1 cellular context compared by ENCODE assay signal in genomic region chr12:122093098-122093883, GRCh38.
TF ChIP-seq lines count a peak whose summit lies in the region.

No MANE protein-coding gene starts in this region.

TF ChIP-seq in K562, 482 proteins besides CTCF, POLR2A, EP300 and RAD21 (continued from another document and continues in another):
- no peak for TF ChIP-seq ZNF518B (CRISPR knock-in tag; IDR thresholded peaks at IDR 0.05)
- no peak for TF ChIP-seq ZNF311 (CRISPR knock-in tag; IDR thresholded peaks at IDR 0.05)
- TF ChIP-seq CREB3L1 (IDR thresholded peaks at IDR 0.05; ENCODE audit: borderline replicate concordance, low read depth) = no peak
- TF ChIP-seq HMGN3 (IDR thresholded peaks at IDR 0.05; ENCODE audit: borderline replicate concordance, extremely low read depth, insufficient read length, low read depth, low read length) = no peak
- TF ChIP-seq PHF20 (IDR thresholded peaks at IDR 0.05; ENCODE audit: partially characterized antibody) = peak; percentile 80
- TF ChIP-seq ZFP1 (CRISPR knock-in tag; IDR thresholded peaks at IDR 0.05) = no peak
- no peak for TF ChIP-seq EHMT2 (IDR thresholded peaks at IDR 0.05)
- peak; percentile 27; the same call in 1 of the 2 replicates for TF ChIP-seq EGR1 (conservative IDR thresholded peaks at IDR 0.05)
- TF ChIP-seq RB1 (IDR thresholded peaks at IDR 0.05; ENCODE audit: low read depth) = no peak
- TF ChIP-seq SAP30 (IDR thresholded peaks at IDR 0.05; ENCODE audit: borderline replicate concordance, insufficient read depth, low read depth, low read length, poor library complexity, severe bottlenecking) = no peak
- TF ChIP-seq ARID1B (IDR thresholded peaks at IDR 0.05) = no peak
- TF ChIP-seq TSC22D4 (tag; IDR thresholded peaks at IDR 0.05) = no peak
- peak; percentile 33 for TF ChIP-seq HNRNPLL (IDR thresholded peaks at IDR 0.05; ENCODE audit: low read depth, low read length, poor library complexity, severe bottlenecking)
- 0 out of 2 replicates have a peak, but pooled peaks have one; percentile 11 for TF ChIP-seq PHB2 (IDR thresholded peaks at IDR 0.05; ENCODE audit: low read depth)
- TF ChIP-seq ILF3 (IDR thresholded peaks at IDR 0.05; ENCODE audit: borderline replicate concordance) = no peak
- 0 out of 2 replicates have a peak, but pooled peaks have one; percentile 21 for TF ChIP-seq TAF7 (tag; IDR thresholded peaks at IDR 0.05)
- no peak for TF ChIP-seq MYNN (IDR thresholded peaks at IDR 0.05)
- TF ChIP-seq MYNN (CRISPR knock-in tag; IDR thresholded peaks at IDR 0.05) = no peak
- TF ChIP-seq ARID3B (CRISPR knock-in tag; IDR thresholded peaks at IDR 0.05; ENCODE audit: borderline replicate concordance) = no peak
- no peak for TF ChIP-seq NR0B1 (IDR thresholded peaks at IDR 0.05; ENCODE audit: partially characterized antibody)
- peak in 1 of 2 experiments; percentile 39; a peak in 1 of 4 replicates for TF ChIP-seq FOXA3 (CRISPR knock-in tag; conservative IDR thresholded peaks at IDR 0.05 in 1 of 2, IDR thresholded peaks at IDR 0.05 in 1 of 2)
- no peak for TF ChIP-seq ZNF274 (IDR thresholded peaks at IDR 0.05; ENCODE audit: borderline replicate concordance, low read depth, low read length)
- no peak for TF ChIP-seq NFXL1 (CRISPR knock-in tag; IDR thresholded peaks at IDR 0.05)
- TF ChIP-seq BCOR (IDR thresholded peaks at IDR 0.05) = no peak; the same call in 1 of the 2 replicates
- no peak for TF ChIP-seq KLF1 (tag; IDR thresholded peaks at IDR 0.05)
- no peak for TF ChIP-seq XRCC4 (IDR thresholded peaks at IDR 0.05; ENCODE audit: extremely low read depth, insufficient read depth, insufficient read length)
- 0 out of 2 replicates have a peak, but pooled peaks have one; percentile 44 for TF ChIP-seq ZNF511 (CRISPR knock-in tag; IDR thresholded peaks at IDR 0.05)
- peak; percentile 29 for TF ChIP-seq CBX1 (IDR thresholded peaks at IDR 0.05; ENCODE audit: low read depth)
- no peak for TF ChIP-seq HEY1 (CRISPR knock-in tag; IDR thresholded peaks at IDR 0.05; ENCODE audit: borderline replicate concordance)
- TF ChIP-seq FOXP4 (CRISPR knock-in tag; IDR thresholded peaks at IDR 0.05; ENCODE audit: borderline replicate concordance) = 0 out of 2 replicates have a peak, but pooled peaks have one; percentile 12
- peak; percentile 32; the same call in 1 of the 2 replicates for TF ChIP-seq POLR2G (IDR thresholded peaks at IDR 0.05; ENCODE audit: low read depth, low read length)
- no peak for TF ChIP-seq MLX (CRISPR knock-in tag; conservative IDR thresholded peaks at IDR 0.05)
- TF ChIP-seq KLF13 (tag; IDR thresholded peaks at IDR 0.05; ENCODE audit: borderline replicate concordance, low read depth) = no peak
- no peak for TF ChIP-seq ZNF584 (CRISPR knock-in tag; IDR thresholded peaks at IDR 0.05; ENCODE audit: low read depth)
- TF ChIP-seq DDX20 (tag; IDR thresholded peaks at IDR 0.05; ENCODE audit: low read depth) = no peak
- TF ChIP-seq RAD51 (IDR thresholded peaks at IDR 0.05; ENCODE audit: borderline replicate concordance, low read depth) = no peak
- no peak for TF ChIP-seq SRF (CRISPR knock-in tag; IDR thresholded peaks at IDR 0.05)
- TF ChIP-seq NCOA4 (IDR thresholded peaks at IDR 0.05; ENCODE audit: partially characterized antibody) = no peak
- TF ChIP-seq CEBPZ (IDR thresholded peaks at IDR 0.05; ENCODE audit: borderline replicate concordance, low read depth, low read length) = no peak
- no peak for TF ChIP-seq TFE3 (CRISPR knock-in tag; IDR thresholded peaks at IDR 0.05)
- TF ChIP-seq ZNF282 (CRISPR knock-in tag; IDR thresholded peaks at IDR 0.05) = no peak
- no peak for TF ChIP-seq SIN3B (IDR thresholded peaks at IDR 0.05; ENCODE audit: low read depth)
- 0 out of 4 replicates have a peak, but pooled peaks of 1 of the 2 experiments have one; percentile 15 for TF ChIP-seq TRIM24 (IDR thresholded peaks at IDR 0.05)
- TF ChIP-seq SUPT5H (IDR thresholded peaks at IDR 0.05) = peak; percentile 56; the same call in 1 of the 2 replicates
- TF ChIP-seq HDAC2 (IDR thresholded peaks at IDR 0.05) = no peak
